ENCODE assay signal across 1 cellular context in genomic region chr14:43338713-43339112, GRCh38.
A peak's percentile ranks its signal among the peaks of the same experiment; 100 is the strongest.
TF ChIP-seq lines count a peak whose summit lies in the region.

No MANE protein-coding gene starts in this region.

TF ChIP-seq in HepG2, 621 proteins besides CTCF, POLR2A, EP300 and RAD21 (continued from another document):
- TF ChIP-seq ZNF784 (CRISPR knock-in tag; IDR thresholded peaks at IDR 0.05; ENCODE audit: borderline replicate concordance) (no peak), TFDP1 (CRISPR knock-in tag; IDR thresholded peaks at IDR 0.05; ENCODE audit: borderline replicate concordance) (no peak), ZBTB49 (CRISPR knock-in tag; IDR thresholded peaks at IDR 0.05; ENCODE audit: borderline replicate concordance) (no peak), ZNF550 (CRISPR knock-in tag; IDR thresholded peaks at IDR 0.05; ENCODE audit: borderline replicate concordance) (no peak), ZNF703 (CRISPR knock-in tag; IDR thresholded peaks at IDR 0.05; ENCODE audit: borderline replicate concordance) (no peak), IRF2 (CRISPR knock-in tag; IDR thresholded peaks at IDR 0.05) (no peak), ZBTB25 (CRISPR knock-in tag; IDR thresholded peaks at IDR 0.05) (no peak), ZNF704 (CRISPR knock-in tag; IDR thresholded peaks at IDR 0.05; ENCODE audit: borderline replicate concordance) (no peak), MAFK (conservative IDR thresholded peaks at IDR 0.05 in 1 of 2, IDR thresholded peaks at IDR 0.05 in 1 of 2; ENCODE audit: low read length in 2 of 2) (peak; percentile 41 to 78; a peak in 2 of 4 replicates), ZNF160 (CRISPR knock-in tag; IDR thresholded peaks at IDR 0.05) (no peak), ZNF180 (CRISPR knock-in tag; IDR thresholded peaks at IDR 0.05; ENCODE audit: borderline replicate concordance, low read depth) (no peak), TOE1 (CRISPR knock-in tag; IDR thresholded peaks at IDR 0.05) (no peak), ZKSCAN1 (IDR thresholded peaks at IDR 0.05; ENCODE audit: low read length) (no peak), PHF20 (CRISPR knock-in tag; IDR thresholded peaks at IDR 0.05) (no peak)
